1 cellular context compared by ENCODE assay signal in genomic region chr5:72453260-72453775, GRCh38.
TF ChIP-seq lines count a peak whose summit lies in the region.

No MANE protein-coding gene starts in this region.

TF ChIP-seq in IMR-90, 13 proteins besides CTCF, POLR2A, EP300 and RAD21 (continued from another document):
- peak; percentile 21; the same call in 1 of the 2 replicates for TF ChIP-seq USF2 (IDR thresholded peaks at IDR 0.05; ENCODE audit: low read depth, low read length)
